Comparison of ENCODE assay signal across 8 cellular contexts in the genomic region with DNA sequence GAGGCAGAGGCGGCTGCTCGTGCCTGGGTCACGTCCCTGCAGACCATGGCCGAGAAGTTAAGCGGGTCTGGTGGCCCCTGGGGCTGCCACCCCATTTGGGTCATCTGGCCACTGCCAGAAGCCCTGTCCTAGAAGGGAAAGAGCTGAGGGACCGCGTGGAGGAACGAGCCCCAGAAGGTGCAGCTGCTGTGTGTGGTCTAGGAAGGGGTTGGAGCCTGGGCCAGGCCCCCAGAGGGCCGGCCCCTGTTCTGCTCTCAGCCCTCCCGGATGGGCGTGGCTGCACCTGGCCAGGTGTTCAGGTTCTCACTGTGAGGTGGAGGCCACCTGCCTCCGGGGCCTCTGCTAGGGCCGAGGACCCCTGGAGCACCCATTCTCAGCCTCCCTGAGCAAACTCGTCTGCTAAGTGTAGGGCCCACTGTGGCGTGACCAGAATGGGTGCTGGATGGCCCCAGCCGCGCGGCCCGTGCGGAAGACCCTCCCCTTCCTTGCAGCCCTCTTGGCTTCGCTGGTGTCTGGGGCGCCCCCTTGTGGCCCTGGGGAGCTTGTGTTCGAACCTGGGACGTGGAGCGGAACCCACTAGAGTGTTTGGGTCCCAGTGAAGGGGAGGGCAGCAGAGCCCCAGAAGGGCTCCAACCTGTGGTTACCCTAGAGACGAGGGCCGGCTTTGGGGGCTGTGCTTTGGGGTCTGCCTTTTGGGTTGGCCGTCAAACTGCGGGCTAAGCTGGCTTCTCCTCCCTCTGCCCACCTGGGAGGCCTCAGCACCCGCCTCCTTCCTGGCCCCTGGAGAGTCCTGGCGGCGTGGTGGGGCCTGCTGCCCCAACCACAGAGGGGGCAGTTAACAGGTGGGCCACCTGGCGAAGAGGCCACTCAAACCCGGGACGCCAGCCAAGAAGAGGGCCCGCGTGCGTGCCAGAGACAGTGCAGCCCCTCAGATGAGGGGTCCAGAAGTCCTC. TPM values are rescaled to one million over a fixed set of nuclear protein-coding genes. Genes with fewer than 3 reads are reported as not detected.
DNase-seq lines count a peak whose midpoint lies in the region; ATAC-seq and TF ChIP-seq lines count a peak whose summit lies in the region.

No MANE protein-coding gene starts in this region.

- peaks cover 20% of the 10 kb centered on the region for H3K27me3 ChIP-seq in BE2C
- H3K27me3 ChIP-seq in ectodermal cell (ENCODE audit: control insufficient read depth, insufficient read depth, low read length, poor library complexity, severe bottlenecking): peaks cover 40% of the 10 kb centered on the region

- DNase-seq in BE2C (peak; percentile 85), HFF-Myc (ENCODE audit: extremely low read depth, low read depth) (peak; percentile 32), NCI-H526 (lab: John Stamatoyannopoulos, UW) (peak; percentile 87 to 95)
- peak; percentile 75 for DNase-seq in activated CD4-positive, alpha-beta T cell treated with anti-CD3 and anti-CD28 coated beads, Interleukin-2, amount 50 U/mL, for 1 hour
- DNase-seq in stimulated activated CD8-positive, alpha-beta memory T cell treated with anti-CD3 and anti-CD28 coated beads, Interleukin-4, amount 100 ng/mL, for 4 hours (ENCODE audit: low read depth in 2 of 2, low spot score in 1 of 2): peak; percentile 43 to 47

- peak; percentile 74 for TF ChIP-seq CTCF in BE2C (IDR thresholded peaks at IDR 0.05; ENCODE audit: low read depth, low read length)
- TF ChIP-seq CTCF in HFF-Myc (IDR thresholded peaks at IDR 0.05; ENCODE audit: low read depth, low read length, missing control alignments): peak; percentile 93

- H3K9me3 ChIP-seq in BE2C (no peaks in the 10 kb centered on the region), ectodermal cell (ENCODE audit: control insufficient read depth, low read length) (no peaks in the 10 kb centered on the region), mesodermal cell (ENCODE audit: control insufficient read depth, low read length) (no peaks in the 10 kb centered on the region)

- H3K4me1 ChIP-seq in BE2C (no peaks in the 10 kb centered on the region), ectodermal cell (ENCODE audit: control insufficient read depth, insufficient read depth, low read length) (no peaks in the 10 kb centered on the region), mesodermal cell (ENCODE audit: control insufficient read depth, insufficient read depth, low read length, poor library complexity, severe bottlenecking) (no peaks in the 10 kb centered on the region)

- H3K4me3 ChIP-seq in BE2C (ENCODE audit: low read depth, low read length): peak overlapping the region; percentile 54
- H3K4me3 ChIP-seq in HFF-Myc (replicated peaks; ENCODE audit: low read depth, low read length): peak overlapping the region; percentile 96
- H3K4me3 ChIP-seq in ectodermal cell (ENCODE audit: insufficient read depth, low read depth, low read length): peak overlapping the region; percentile 74
- H3K4me3 ChIP-seq in mesodermal cell (ENCODE audit: extremely low read depth, insufficient read depth, low read length, poor library complexity, severe bottlenecking): peak overlapping the region; percentile 62

- no peak for ATAC-seq in GM21786 (IDR thresholded peaks at IDR 0.05; ENCODE audit: unreplicated experiment)

- H3K36me3 ChIP-seq in BE2C (no peaks in the 10 kb centered on the region), ectodermal cell (ENCODE audit: control insufficient read depth, insufficient read depth, low read length) (no peaks in the 10 kb centered on the region), mesodermal cell (ENCODE audit: control insufficient read depth, insufficient read depth, low read length) (peaks cover 19% of the 10 kb centered on the region)

- H3K27ac ChIP-seq in ectodermal cell (ENCODE audit: insufficient read depth, low read depth, low read length, poor library complexity, severe bottlenecking): no peak overlapping the region
- H3K27ac ChIP-seq in mesodermal cell (ENCODE audit: low read depth, low read length, severe bottlenecking): no peak overlapping the region

- WGBS in ectodermal cell, 2 experiments: 28% methylated on average over 38 of the region's 38 CpGs
- WGBS in mesodermal cell (ENCODE audit: insufficient coverage in 2 of 2), 2 experiments: 27 to 30% methylated on average over 31 to 34 of the region's 38 CpGs

RNA-seq across cellular contexts. Expression of a gene that starts 49.3 kb away (rescaled TPM):
- polyA plus RNA-seq in BE2C (2012; ENCODE audit: insufficient read depth, insufficient read length, low read depth): not detected
- 0.46 TPM for polyA plus RNA-seq in ectodermal cell (2013, experiment 1 of 4)
- polyA plus RNA-seq in ectodermal cell (2013, experiment 2 of 4): 0.32 TPM
- polyA plus RNA-seq in ectodermal cell (2013, experiment 3 of 4): 0.59 TPM
- polyA plus RNA-seq in ectodermal cell (2013, experiment 4 of 4): not detected
- polyA plus RNA-seq in mesodermal cell (2013, experiment 1 of 2): not detected
- polyA plus RNA-seq in mesodermal cell (2013, experiment 2 of 2): not detected

RNA-seq across cellular contexts. Expression of a gene that starts 57.5 kb away (rescaled TPM):
- 0.32 TPM for polyA plus RNA-seq in BE2C (2012; ENCODE audit: insufficient read depth, insufficient read length, low read depth)
- not detected for polyA plus RNA-seq in ectodermal cell (2013, experiment 1 of 4)
- polyA plus RNA-seq in ectodermal cell (2013, experiment 2 of 4): 0.28 TPM
- polyA plus RNA-seq in ectodermal cell (2013, experiment 3 of 4): 0.37 TPM
- polyA plus RNA-seq in ectodermal cell (2013, experiment 4 of 4): 0.32 TPM
- polyA plus RNA-seq in mesodermal cell (2013, experiment 1 of 2): not detected
- not detected for polyA plus RNA-seq in mesodermal cell (2013, experiment 2 of 2)

Comparison
In these comparisons a context has a peak if more than half of its experiments do, and no peak if none do; other contexts are left out.
1. DNase-seq: peak in every context shown above with its lines; median percentile 91 in NCI-H526; 85 in BE2C; 75 in activated CD4-positive, alpha-beta T cell treated with anti-CD3 and anti-CD28 coated beads, Interleukin-2, amount 50 U/mL, for 1 hour; 45 in stimulated activated CD8-positive, alpha-beta memory T cell treated with anti-CD3 and anti-CD28 coated beads, Interleukin-4, amount 100 ng/mL, for 4 hours; 32 in HFF-Myc.